In the genomic region with DNA sequence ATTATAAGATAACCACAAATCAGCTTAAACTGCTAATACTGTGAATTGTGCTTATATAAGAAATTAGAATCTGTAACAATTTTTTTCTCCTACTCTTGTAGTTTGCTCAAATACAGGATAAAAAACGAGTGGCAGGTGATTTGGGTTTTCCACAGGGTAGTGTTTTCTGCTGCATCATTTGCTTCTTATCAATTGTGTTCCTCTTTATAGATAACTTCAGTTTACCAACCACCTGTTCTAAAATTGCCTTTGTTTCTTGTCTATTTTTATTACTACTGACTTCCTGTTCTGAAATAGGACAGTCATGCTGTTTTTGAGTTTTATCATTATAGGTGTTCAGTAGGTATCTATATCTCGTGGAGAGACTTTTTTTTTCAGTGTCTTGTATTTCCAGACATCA, we compare ENCODE assay signal across 9 cellular contexts. TPM values are rescaled to one million over a fixed set of nuclear protein-coding genes. Genes with fewer than 3 reads are reported as not detected.
A peak's percentile ranks its signal among the peaks of the same experiment; 100 is the strongest.
DNase-seq lines count a peak whose midpoint lies in the region; ATAC-seq and TF ChIP-seq lines count a peak whose summit lies in the region.
"Had no signal": no experiment of that assay in that cellular context is flagged by ENCODE, and none has a peak within 500 bp of the region (broad histone marks: within the 10 kb centered on the region; RNA-seq: fewer than 3 reads in every experiment).

No MANE protein-coding gene starts in this region.

- H4K20me1 ChIP-seq in PC-3 (ENCODE audit: low read length), result no peaks in the 10 kb centered on the region

- no TSS peak for BruUV-seq in PC-3 (replicated peaks; lab: Mats Ljungman, UMichigan)

- no peaks in the 10 kb centered on the region for H3K9me2 ChIP-seq in PC-3 (replicated peaks; ENCODE audit: low read length)

- TF ChIP-seq CTCF in PC-3 (conservative IDR thresholded peaks at IDR 0.05; ENCODE audit: low read depth, low read length), result no peak

- H3K4me3 Mint-ChIP-seq in activated naive CD4-positive, alpha-beta T cell treated with anti-CD3 and anti-CD28 coated beads, Interleukin-2, amount 50 U/mL, for 24 hours, result peak overlapping the region; percentile 15

- H3K9ac ChIP-seq in PC-3 (ENCODE audit: low read length), result no peak overlapping the region

- intact Hi-C loops in PC-3 (cut with micrococcal nuclease), result loop anchor here (5.0 kb wide), 1 partner anchor 58 kb away; a partner anchor contains a TSS
- intact Hi-C loops in head of caudate nucleus (cut with DNase I), result loop anchor here (10.0 kb wide), 1 partner anchor 60 kb away; a partner anchor contains a TSS

- ATAC-seq in GM21529 (IDR thresholded peaks at IDR 0.05; ENCODE audit: unreplicated experiment), result peak; percentile 56
- peak; percentile 48 for ATAC-seq in HG03442 (IDR thresholded peaks at IDR 0.05; ENCODE audit: unreplicated experiment)
- no peak for ATAC-seq in PC-3

- H3K36me3 ChIP-seq in PC-3 (ENCODE audit: low read depth, low read length), result no peaks in the 10 kb centered on the region

- H3K27me3 ChIP-seq in PC-3 (ENCODE audit: low read length), result no peaks in the 10 kb centered on the region

- no peak overlapping the region for H2AFZ ChIP-seq in PC-3 (ENCODE audit: low read length)

- H3K4me2 ChIP-seq in PC-3 (ENCODE audit: low read length), result no peak overlapping the region

- DNase-seq in activated naive CD4-positive, alpha-beta T cell (lab: John Stamatoyannopoulos, UW), result no peak
- DNase-seq in CD1c-positive myeloid dendritic cell (ENCODE audit: extremely low spot score) (no peak), PC-3 (no peak), AML-193 (lab: John Stamatoyannopoulos, UW) (no peak), head of caudate nucleus (no peak)
- DNase-seq: NCI-H1436 treated with DMSO at 0.1 percent for 48 hours had no signal

- H3K36me3 Mint-ChIP-seq in activated naive CD4-positive, alpha-beta T cell treated with anti-CD3 and anti-CD28 coated beads, Interleukin-2, amount 50 U/mL, for 24 hours, result peaks cover 23% of the 10 kb centered on the region

- no peaks in the 10 kb centered on the region for H3K9me3 ChIP-seq in PC-3 (ENCODE audit: low read length)

- POLR2A ChIA-PET in PC-3 (lab: Charles Lee; ENCODE audit: unreplicated experiment), result no interaction called here

- no peak overlapping the region for H3K27ac ChIP-seq in PC-3 (ENCODE audit: low read length)

- no peaks in the 10 kb centered on the region for H3K9me3 Mint-ChIP-seq in activated naive CD4-positive, alpha-beta T cell treated with anti-CD3 and anti-CD28 coated beads, Interleukin-2, amount 50 U/mL, for 24 hours

- peak overlapping the region; percentile 76 for H3K27ac Mint-ChIP-seq in activated naive CD4-positive, alpha-beta T cell treated with anti-CD3 and anti-CD28 coated beads, Interleukin-2, amount 50 U/mL, for 24 hours

- CTCF ChIA-PET in PC-3 (lab: Charles Lee), result no interaction called here

- peaks cover 82% of the 10 kb centered on the region for H3K4me1 Mint-ChIP-seq in activated naive CD4-positive, alpha-beta T cell treated with anti-CD3 and anti-CD28 coated beads, Interleukin-2, amount 50 U/mL, for 24 hours

- peaks cover 9% of the 10 kb centered on the region for H3F3A ChIP-seq in PC-3 (ENCODE audit: low read length, unreplicated experiment)

- H3K4me1 ChIP-seq in PC-3 (ENCODE audit: insufficient read depth, low read length), result peaks cover 34% of the 10 kb centered on the region

- no peak overlapping the region for H3K4me3 ChIP-seq in PC-3 (ENCODE audit: low read length)

- H3K27me3 Mint-ChIP-seq in activated naive CD4-positive, alpha-beta T cell treated with anti-CD3 and anti-CD28 coated beads, Interleukin-2, amount 50 U/mL, for 24 hours, result no peaks in the 10 kb centered on the region

- H3K79me2 ChIP-seq in PC-3 (ENCODE audit: low read length), result no peaks in the 10 kb centered on the region

RNA-seq across cellular contexts. Expression of a gene that starts 56.9 kb away (rescaled TPM):
- total RNA-seq in PC-3 (2014; rRNA removed), result 20.9 and 23.0 TPM in 2 replicates
